ENCODE assay signal across 15 cellular contexts in genomic region chr13:114046447-114046846, GRCh38.
DNase-seq lines count a peak whose midpoint lies in the region; ATAC-seq and TF ChIP-seq lines count a peak whose summit lies in the region.
"Had no signal": no experiment of that assay in that cellular context is flagged by ENCODE, and none has a peak within 500 bp of the region (broad histone marks: within the 10 kb centered on the region; RNA-seq: fewer than 3 reads in every experiment).

No MANE protein-coding gene starts in this region.

- TF ChIP-seq CTCF in nephron progenitor cell (IDR thresholded peaks at IDR 0.05) (no peak), ascending aorta (IDR thresholded peaks at IDR 0.05) (no peak)

- no peaks in the 10 kb centered on the region for H3K9me3 Mint-ChIP-seq in activated naive CD8-positive, alpha-beta T cell treated with anti-CD3 and anti-CD28 coated beads, Interleukin-2, amount 50 U/mL, for 24 hours
- H3K9me3 Mint-ChIP-seq in nephron progenitor cell: peaks cover 17% of the 10 kb centered on the region
- H3K9me3 Mint-ChIP-seq: type B pancreatic cell had no signal

- H3K4me3 Mint-ChIP-seq in activated naive CD8-positive, alpha-beta T cell treated with anti-CD3 and anti-CD28 coated beads, Interleukin-2, amount 50 U/mL, for 24 hours: no peak overlapping the region
- peak overlapping the region; percentile 16 for H3K4me3 Mint-ChIP-seq in nephron progenitor cell
- H3K4me3 Mint-ChIP-seq: type B pancreatic cell had no signal

- H3K9me3 ChIP-seq in ascending aorta: no peaks in the 10 kb centered on the region
- H3K9me3 ChIP-seq: Caco-2, left lung had no signal

- ATAC-seq in activated naive CD8-positive, alpha-beta T cell treated with anti-CD3 and anti-CD28 coated beads, Interleukin-2, amount 50 U/mL, for 24 hours: no peak
- no peak for ATAC-seq in GM21786 (IDR thresholded peaks at IDR 0.05; ENCODE audit: unreplicated experiment)
- ATAC-seq: left lung had no signal

- no peaks in the 10 kb centered on the region for H3K27me3 Mint-ChIP-seq in activated naive CD8-positive, alpha-beta T cell treated with anti-CD3 and anti-CD28 coated beads, Interleukin-2, amount 50 U/mL, for 24 hours
- H3K27me3 Mint-ChIP-seq in nephron progenitor cell (ENCODE audit: low read depth, poor library complexity): no peaks in the 10 kb centered on the region
- H3K27me3 Mint-ChIP-seq: type B pancreatic cell had no signal

- intact Hi-C loops in ascending aorta (cut with DNase I): no loop called here

- peaks cover 58% of the 10 kb centered on the region for H3K4me1 Mint-ChIP-seq in activated naive CD8-positive, alpha-beta T cell treated with anti-CD3 and anti-CD28 coated beads, Interleukin-2, amount 50 U/mL, for 24 hours
- H3K4me1 Mint-ChIP-seq in nephron progenitor cell: peaks cover 58% of the 10 kb centered on the region

- no peaks in the 10 kb centered on the region for H3K4me1 ChIP-seq in ascending aorta
- H3K4me1 ChIP-seq: Caco-2 had no signal

- peak overlapping the region; percentile 49 for H3K27ac Mint-ChIP-seq in activated naive CD8-positive, alpha-beta T cell treated with anti-CD3 and anti-CD28 coated beads, Interleukin-2, amount 50 U/mL, for 24 hours
- H3K27ac Mint-ChIP-seq in nephron progenitor cell: peak overlapping the region; percentile 43
- H3K27ac Mint-ChIP-seq: type B pancreatic cell had no signal

- peaks cover 11 to 19% of the 10 kb centered on the region in 2 donors for H3K36me3 ChIP-seq in ascending aorta

- DNase-seq in DMS79 treated with DMSO at 0.1 percent for 48 hours (lab: John Stamatoyannopoulos, UW): peak; percentile 36
- DNase-seq in DMS79 (lab: John Stamatoyannopoulos, UW): no peak
- DNase-seq in NCI-H2029 treated with DMSO at 0.1 percent for 48 hours (lab: John Stamatoyannopoulos, UW): peak; percentile 56
- DNase-seq in activated naive CD8-positive, alpha-beta T cell treated with anti-CD3 and anti-CD28 coated beads, Interleukin-2, amount 50 U/mL, for 24 hours: no peak
- no peak for DNase-seq in nephron progenitor cell
- DNase-seq in AG08396 (ENCODE audit: low spot score): no peak
- no peak for DNase-seq in ascending aorta (ENCODE audit: low spot score in 2 of 2)
- DNase-seq: 8988T; Caco-2; effector CD8-positive, alpha-beta T cell; NCI-H524; T-helper 9 cell had no signal

- H3K27ac ChIP-seq in ascending aorta: no peak overlapping the region
- H3K27ac ChIP-seq: left lung had no signal

- no peak overlapping the region for H3K4me3 ChIP-seq in ascending aorta
- H3K4me3 ChIP-seq: left lung had no signal

- peaks cover 16% of the 10 kb centered on the region for H3K36me3 Mint-ChIP-seq in activated naive CD8-positive, alpha-beta T cell treated with anti-CD3 and anti-CD28 coated beads, Interleukin-2, amount 50 U/mL, for 24 hours (ENCODE audit: low read depth)
- peaks cover 17% of the 10 kb centered on the region for H3K36me3 Mint-ChIP-seq in nephron progenitor cell (ENCODE audit: low read depth)
- H3K36me3 Mint-ChIP-seq: type B pancreatic cell had no signal

- H3K27me3 ChIP-seq in ascending aorta: no peaks in the 10 kb centered on the region
- H3K27me3 ChIP-seq: left lung had no signal

Comparison
In these comparisons a context has a peak if more than half of its experiments do, and no peak if none do; other contexts are left out.
1. DNase-seq: peak in DMS79 treated with DMSO at 0.1 percent for 48 hours (single experiment) and NCI-H2029 treated with DMSO at 0.1 percent for 48 hours (single experiment); none in DMS79 (single experiment), activated naive CD8-positive, alpha-beta T cell treated with anti-CD3 and anti-CD28 coated beads, Interleukin-2, amount 50 U/mL, for 24 hours (single experiment), nephron progenitor cell (single experiment), AG08396 (single experiment) and ascending aorta (0 of 2).